In the genomic region with DNA sequence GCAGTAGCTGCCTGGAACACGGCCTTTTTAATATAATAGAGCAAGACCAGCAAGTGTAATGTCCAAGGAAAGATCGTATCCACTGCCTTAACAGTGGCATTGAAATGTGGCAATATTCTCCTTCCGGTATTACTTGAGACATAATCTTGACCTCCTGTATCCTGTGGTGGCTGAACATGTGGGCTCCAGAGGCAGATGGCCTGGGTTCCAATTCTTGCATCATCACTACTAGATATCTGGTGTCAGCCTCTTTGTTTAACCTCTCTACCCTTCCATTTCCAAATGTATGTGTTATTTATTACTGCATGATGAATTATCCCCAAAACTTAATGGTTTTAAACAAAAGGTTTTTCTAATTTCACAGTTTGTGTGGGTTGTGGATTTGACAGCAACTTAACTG, we compare ENCODE assay signal across 18 cellular contexts. TPM values are rescaled to one million over a fixed set of nuclear protein-coding genes. Genes with fewer than 3 reads are reported as not detected.
DNase-seq lines count a peak whose midpoint lies in the region; ATAC-seq and TF ChIP-seq lines count a peak whose summit lies in the region.
"Had no signal": no experiment of that assay in that cellular context is flagged by ENCODE, and none has a peak within 500 bp of the region (broad histone marks: within the 10 kb centered on the region; RNA-seq: fewer than 3 reads in every experiment).

No MANE protein-coding gene starts in this region.

- H3K9me3 Mint-ChIP-seq in T-helper 1 cell treated with Interleukin-12 subunit alpha and Interleukin-12 subunit beta and Interleukin-4 antibody, amounts not matched to agents 30 μg/mL and 1 μg/mL, for 36 hours, result peaks cover 24% of the 10 kb centered on the region

- no peak overlapping the region for H3K4me3 ChIP-seq in NB4 (ENCODE audit: low read depth, low read length)
- H3K4me3 ChIP-seq in esophagus muscularis mucosa, result no peak overlapping the region

- no peak for ATAC-seq in HG02885 (IDR thresholded peaks at IDR 0.05; ENCODE audit: poor library complexity, unreplicated experiment)
- no peak for ATAC-seq in HG03108 (IDR thresholded peaks at IDR 0.05; ENCODE audit: unreplicated experiment)
- ATAC-seq: Right ventricle myocardium inferior had no signal

- no peak for DNase-seq in T-helper 1 cell
- DNase-seq in AML-193 (lab: John Stamatoyannopoulos, UW), result peak; percentile 73 to 78
- peak; percentile 43 for DNase-seq in NB4 (ENCODE audit: low read depth)
- DNase-seq in fibroblast of gingiva (ENCODE audit: low read depth), result peak; percentile 19
- DNase-seq in esophagus muscularis mucosa (ENCODE audit: extremely low spot score), result no peak
- DNase-seq: 8988T, DMS79, KG1, NCI-H1694, NCI-H2081, NCI-H2171, NCI-H526, OCI-M1, SW 1271 had no signal

- peaks cover 31% of the 10 kb centered on the region for H3K4me1 Mint-ChIP-seq in T-helper 1 cell treated with Interleukin-12 subunit alpha and Interleukin-12 subunit beta and Interleukin-4 antibody, amounts not matched to agents 30 μg/mL and 1 μg/mL, for 36 hours (ENCODE audit: low read depth)

- H3K4me1 ChIP-seq in esophagus muscularis mucosa, result peaks cover 0 to 13% (median 9%) of the 10 kb centered on the region in 4 donors

- peaks cover 0 to 16% (median 3%) of the 10 kb centered on the region in 4 donors for H3K27me3 ChIP-seq in esophagus muscularis mucosa

- intact Hi-C loops in esophagus muscularis mucosa (cut with DNase I), result no loop called here

- H3K27ac ChIP-seq in esophagus muscularis mucosa (replicated peaks in 1 of 4), result no peak overlapping the region

- no peaks in the 10 kb centered on the region for H3K36me3 ChIP-seq in esophagus muscularis mucosa

- 81% methylated on average over 3 of the region's 3 CpGs for WGBS in esophagus muscularis mucosa

- peaks cover 14% of the 10 kb centered on the region for H3K36me3 Mint-ChIP-seq in T-helper 1 cell treated with Interleukin-12 subunit alpha and Interleukin-12 subunit beta and Interleukin-4 antibody, amounts not matched to agents 30 μg/mL and 1 μg/mL, for 36 hours (ENCODE audit: low read depth)

- no peak for TF ChIP-seq POLR2A in NB4 (IDR thresholded peaks at IDR 0.05; ENCODE audit: extremely low read depth, insufficient read length)
- no peak for TF ChIP-seq POLR2A in esophagus muscularis mucosa (IDR thresholded peaks at IDR 0.05; ENCODE audit: low read depth)

- H3K9me3 ChIP-seq in esophagus muscularis mucosa, result no peaks in the 10 kb centered on the region

- H3K27me3 Mint-ChIP-seq in T-helper 1 cell treated with Interleukin-12 subunit alpha and Interleukin-12 subunit beta and Interleukin-4 antibody, amounts not matched to agents 30 μg/mL and 1 μg/mL, for 36 hours (ENCODE audit: low read depth), result no peaks in the 10 kb centered on the region

- TF ChIP-seq EP300 in esophagus muscularis mucosa (IDR thresholded peaks at IDR 0.05), result no peak

- TF ChIP-seq CTCF in NB4 (IDR thresholded peaks at IDR 0.05; ENCODE audit: low read depth, low read length) (no peak), esophagus muscularis mucosa (IDR thresholded peaks at IDR 0.05) (no peak)

- peak overlapping the region; percentile 91 for H3K27ac Mint-ChIP-seq in T-helper 1 cell treated with Interleukin-12 subunit alpha and Interleukin-12 subunit beta and Interleukin-4 antibody, amounts not matched to agents 30 μg/mL and 1 μg/mL, for 36 hours

- no peak overlapping the region for H3K4me3 Mint-ChIP-seq in T-helper 1 cell treated with Interleukin-12 subunit alpha and Interleukin-12 subunit beta and Interleukin-4 antibody, amounts not matched to agents 30 μg/mL and 1 μg/mL, for 36 hours

RNA-seq across cellular contexts. Expression of a gene that starts 3.5 kb away (rescaled TPM):
- total RNA-seq in esophagus muscularis mucosa, result 1 to 10 TPM in 3 of 4 donors, under 1 TPM in 1; 0.83 to 6.5 (median 3.6) TPM

Comparison
In these comparisons a context has a peak if more than half of its experiments do, and no peak if none do; other contexts are left out.
1. DNase-seq: peak in AML-193 (2 of 2), NB4 (single experiment) and fibroblast of gingiva (single experiment); none in T-helper 1 cell (0 of 5) and esophagus muscularis mucosa (single experiment).